ENCODE assay signal across 8 cellular contexts in genomic region chr2:199596549-199596948, GRCh38.
DNase-seq lines count a peak whose midpoint lies in the region; ATAC-seq and TF ChIP-seq lines count a peak whose summit lies in the region.

No MANE protein-coding gene starts in this region.

- H3K4me1 ChIP-seq in body of pancreas (no peaks in the 10 kb centered on the region), testis (no peaks in the 10 kb centered on the region), spleen (no peaks in the 10 kb centered on the region)

- H3K27me3 ChIP-seq in body of pancreas (no peaks in the 10 kb centered on the region), testis (no peaks in the 10 kb centered on the region), spleen (replicated peaks in 1 of 7) (peaks cover 0 to 8% (median 0%) of the 10 kb centered on the region in 7 donors)

- DNase-seq in NOMO-1 treated with DMSO at 0.1 percent for 48 hours (lab: John Stamatoyannopoulos, UW; ENCODE audit: unreplicated experiment) (peak; percentile 27), NOMO-1 treated with dmso at 0.1 percent for 144 hours (lab: John Stamatoyannopoulos, UW; ENCODE audit: unreplicated experiment) (no peak), MV-4-11 (lab: John Stamatoyannopoulos, UW) (peak; percentile 53), body of pancreas (peak in 2 of 4 donors; percentile 7 to 17), renal cortical epithelial cell (ENCODE audit: low read depth) (peak; percentile 21), testis (no peak), spleen (no peak)
- no peak for DNase-seq in activated CD4-positive, alpha-beta T cell treated with anti-CD3 and anti-CD28 coated beads, Interleukin-2, amount 50 U/mL, for 1 hour

- H3K9me3 ChIP-seq in body of pancreas (no peaks in the 10 kb centered on the region), testis (no peaks in the 10 kb centered on the region), spleen (no peaks in the 10 kb centered on the region)

- intact Hi-C loops in body of pancreas (cut with DNase I), result no loop called here
- intact Hi-C loops in testis (cut with DNase I; ENCODE audit: low total_unique reads), result no loop called here
- intact Hi-C loops in spleen (cut with DNase I; ENCODE audit: low total_unique reads), result no loop called here

- TF ChIP-seq CTCF in body of pancreas (IDR thresholded peaks at IDR 0.05), result peak in 6 of 7 experiments; percentile 19 to 37 (median 28)
- TF ChIP-seq CTCF in testis (IDR thresholded peaks at IDR 0.05), result no peak
- TF ChIP-seq CTCF in spleen (IDR thresholded peaks at IDR 0.05 in 8 of 11, conservative IDR thresholded peaks at IDR 0.05 in 3 of 11), result peak in 3 of 11 experiments; percentile 21 to 31 (median 28)

- no peaks in the 10 kb centered on the region for H3K36me3 ChIP-seq in body of pancreas (replicated peaks in 1 of 2; ENCODE audit: insufficient read depth in 1 of 2, low read depth in 2 of 2)
- no peaks in the 10 kb centered on the region for H3K36me3 ChIP-seq in testis (ENCODE audit: low read depth, missing control alignments)
- no peaks in the 10 kb centered on the region for H3K36me3 ChIP-seq in spleen

- 36 to 49% methylated on average over 1 of the region's 1 CpG for WGBS in body of pancreas, 2 donors
- 62 to 86% methylated on average over 1 of the region's 1 CpG for WGBS in testis, 2 donors
- 74 to 84% (median 81%) methylated on average over 1 of the region's 1 CpG for WGBS in spleen, 5 donors

- no peak for ATAC-seq in body of pancreas

- H3K27ac ChIP-seq in body of pancreas, result no peak overlapping the region
- H3K27ac ChIP-seq in testis, result no peak overlapping the region
- no peak overlapping the region for H3K27ac ChIP-seq in spleen

- no peak for TF ChIP-seq POLR2A in body of pancreas (IDR thresholded peaks at IDR 0.05)
- TF ChIP-seq POLR2A in testis (IDR thresholded peaks at IDR 0.05), result no peak
- no peak for TF ChIP-seq POLR2A in spleen (IDR thresholded peaks at IDR 0.05)

- H3K4me3 ChIP-seq in body of pancreas (no peak overlapping the region), testis (no peak overlapping the region), spleen (no peak overlapping the region)

Comparison
In these comparisons a context has a peak if more than half of its experiments do, and no peak if none do; other contexts are left out.
1. DNase-seq: peak in NOMO-1 treated with DMSO at 0.1 percent for 48 hours (single experiment), MV-4-11 (single experiment) and renal cortical epithelial cell (single experiment); none in NOMO-1 treated with dmso at 0.1 percent for 144 hours (single experiment), testis (single experiment), activated CD4-positive, alpha-beta T cell treated with anti-CD3 and anti-CD28 coated beads, Interleukin-2, amount 50 U/mL, for 1 hour (single experiment) and spleen (single experiment).
2. CTCF ChIP-seq: peak in body of pancreas (6 of 7); none in testis (0 of 3).